Comparison of ENCODE assay signal across 2 cellular contexts in the genomic region with DNA sequence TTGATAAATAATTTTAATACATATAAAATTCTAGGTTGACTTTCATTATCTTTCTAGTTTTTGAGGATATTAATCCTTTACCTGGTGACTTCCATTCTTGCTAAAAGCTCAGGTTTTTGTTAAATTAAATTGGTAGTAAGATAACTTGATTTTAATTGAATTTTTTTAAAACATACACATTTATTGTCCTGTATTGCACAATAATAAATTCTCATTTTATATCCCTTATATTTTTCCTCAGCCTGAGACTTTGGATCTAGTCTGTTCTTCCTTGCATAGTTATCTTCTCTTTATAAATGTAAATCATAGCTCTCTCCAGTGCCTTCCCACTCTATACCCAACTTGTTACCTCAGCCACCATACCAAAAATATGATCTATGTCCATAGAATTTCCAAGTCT.
A peak's percentile ranks its signal among the peaks of the same experiment; 100 is the strongest.
TF ChIP-seq lines count a peak whose summit lies in the region.

No MANE protein-coding gene starts in this region.

TF ChIP-seq in IMR-90, 13 proteins besides CTCF, POLR2A, EP300 and RAD21 (continued from another document):
- no peak for TF ChIP-seq NFE2L2 (IDR thresholded peaks at IDR 0.05; ENCODE audit: low read depth, low read length)
- TF ChIP-seq CHD1 (IDR thresholded peaks at IDR 0.05; ENCODE audit: low read depth, low read length) = no peak
- no peak for TF ChIP-seq MAFK (IDR thresholded peaks at IDR 0.05; ENCODE audit: low read depth, low read length)
- no peak for TF ChIP-seq MAZ (IDR thresholded peaks at IDR 0.05; ENCODE audit: borderline replicate concordance, low read depth, low read length)
- TF ChIP-seq RFX5 (IDR thresholded peaks at IDR 0.05; ENCODE audit: low read depth, low read length) = no peak
- peak; percentile 56; the same call in 1 of the 2 replicates for TF ChIP-seq CEBPB (IDR thresholded peaks at IDR 0.05; ENCODE audit: low read depth, low read length)
- TF ChIP-seq BHLHE40 (IDR thresholded peaks at IDR 0.05; ENCODE audit: low read depth, low read length) = no peak
- TF ChIP-seq USF2 (IDR thresholded peaks at IDR 0.05; ENCODE audit: low read depth, low read length) = no peak

TF ChIP-seq in H1, 55 proteins besides CTCF, POLR2A, EP300 and RAD21 (continued from another document):
- no peak for TF ChIP-seq KDM1A (IDR thresholded peaks at IDR 0.05; ENCODE audit: borderline replicate concordance, low read length)
- TF ChIP-seq RXRA (IDR thresholded peaks at IDR 0.05; ENCODE audit: insufficient read depth, low read depth, low read length) = no peak
- peak; percentile 41; the same call in 1 of the 2 replicates for TF ChIP-seq CEBPB (IDR thresholded peaks at IDR 0.05; ENCODE audit: low read depth, low read length)
- TF ChIP-seq SIX5 (IDR thresholded peaks at IDR 0.05; ENCODE audit: low read depth, low read length) = no peak
- TF ChIP-seq GABPA (IDR thresholded peaks at IDR 0.05; ENCODE audit: borderline replicate concordance, insufficient read depth, low read length) = no peak
